7 cellular contexts compared by ENCODE assay signal in the genomic region with DNA sequence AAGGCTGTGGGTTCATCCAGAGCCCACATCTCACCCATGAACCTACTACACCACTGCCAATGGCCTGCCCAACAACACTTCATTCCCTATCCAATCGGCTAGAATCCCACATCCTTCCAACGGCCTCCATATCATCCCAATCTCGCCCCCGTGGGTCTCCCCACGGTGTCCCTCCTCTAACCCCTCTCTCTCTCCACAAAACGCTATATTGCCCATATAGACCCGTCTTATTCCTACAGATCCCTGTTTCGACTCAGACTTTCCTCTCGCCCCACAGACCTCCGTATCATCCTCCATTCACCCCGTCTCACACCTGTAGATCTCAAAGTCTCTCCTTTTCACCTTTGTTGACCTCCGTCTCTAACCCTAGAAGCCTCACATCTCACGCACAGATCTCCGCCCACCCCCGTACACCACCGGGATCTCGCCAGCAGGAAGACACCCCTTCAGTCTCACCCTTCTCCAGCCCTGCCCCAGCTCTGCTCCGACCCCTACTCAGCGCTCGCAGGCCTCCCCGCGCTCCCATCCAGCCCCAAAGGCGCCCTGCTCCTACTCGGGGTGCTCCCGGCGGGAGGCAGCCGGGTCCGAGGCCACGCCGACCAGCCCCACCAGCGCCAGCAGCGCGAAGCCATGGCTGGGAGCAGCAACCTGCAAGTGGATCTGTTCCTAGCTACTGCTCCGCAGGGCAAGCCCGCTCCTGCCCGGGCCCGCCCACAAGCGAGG. TPM values are rescaled to one million over a fixed set of nuclear protein-coding genes. Genes with fewer than 3 reads are reported as not detected.
A peak's percentile ranks its signal among the peaks of the same experiment; 100 is the strongest.
DNase-seq lines count a peak whose midpoint lies in the region; ATAC-seq and TF ChIP-seq lines count a peak whose summit lies in the region.

A gene with protein sequence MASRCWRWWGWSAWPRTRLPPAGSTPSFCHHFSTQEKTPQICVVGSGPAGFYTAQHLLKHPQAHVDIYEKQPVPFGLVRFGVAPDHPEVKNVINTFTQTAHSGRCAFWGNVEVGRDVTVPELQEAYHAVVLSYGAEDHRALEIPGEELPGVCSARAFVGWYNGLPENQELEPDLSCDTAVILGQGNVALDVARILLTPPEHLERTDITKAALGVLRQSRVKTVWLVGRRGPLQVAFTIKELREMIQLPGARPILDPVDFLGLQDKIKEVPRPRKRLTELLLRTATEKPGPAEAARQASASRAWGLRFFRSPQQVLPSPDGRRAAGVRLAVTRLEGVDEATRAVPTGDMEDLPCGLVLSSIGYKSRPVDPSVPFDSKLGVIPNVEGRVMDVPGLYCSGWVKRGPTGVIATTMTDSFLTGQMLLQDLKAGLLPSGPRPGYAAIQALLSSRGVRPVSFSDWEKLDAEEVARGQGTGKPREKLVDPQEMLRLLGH (minus strand): TSS at position 682 of the 723 bp plus-strand sequence. CDS start 50 bp downstream, at position 632.

- TF ChIP-seq POLR2A in esophagus muscularis mucosa (IDR thresholded peaks at IDR 0.05; ENCODE audit: low read depth), result no peak

- H3K4me3 ChIP-seq in SJCRH30 (peak within 1 kb of the TSS; percentile 68), esophagus muscularis mucosa (peak within 1 kb of the TSS; percentile 62 to 69 (median 66)), psoas muscle (peak within 1 kb of the TSS; percentile 83)

- TF ChIP-seq CTCF in esophagus muscularis mucosa (IDR thresholded peaks at IDR 0.05) (no peak), psoas muscle (IDR thresholded peaks at IDR 0.05) (no peak)

- H3K27me3 ChIP-seq in SJCRH30, result peaks cover 2% of the 10 kb centered on the region
- H3K27me3 ChIP-seq in esophagus muscularis mucosa, result no peaks in the 10 kb centered on the region
- no peaks in the 10 kb centered on the region for H3K27me3 ChIP-seq in psoas muscle (ENCODE audit: insufficient read depth in 3 of 3, low read length in 2 of 3)

- H3K9me3 ChIP-seq in SJCRH30 (replicated peaks) (no peaks in the 10 kb centered on the region), esophagus muscularis mucosa (no peaks in the 10 kb centered on the region), psoas muscle (no peaks in the 10 kb centered on the region)

- H3K27ac ChIP-seq in SJCRH30 (peak within 1 kb of the TSS; percentile 63), esophagus muscularis mucosa (replicated peaks in 1 of 4) (peak within 1 kb of the TSS; percentile 84 to 95 (median 90)), psoas muscle (peak within 1 kb of the TSS; percentile 94)

- H3K4me1 ChIP-seq in SJCRH30 (peaks cover 3% of the 10 kb centered on the region), esophagus muscularis mucosa (peaks cover 17 to 27% (median 18%) of the 10 kb centered on the region in 4 donors), psoas muscle (peaks cover 7% of the 10 kb centered on the region)

- ATAC-seq in GM18858 (IDR thresholded peaks at IDR 0.05; ENCODE audit: unreplicated experiment), result peak; percentile 40
- peak; percentile 16 for ATAC-seq in HG02571 (IDR thresholded peaks at IDR 0.05; ENCODE audit: unreplicated experiment)
- peak in 1 of 4 donors; percentile 8 for ATAC-seq in psoas muscle

- TF ChIP-seq EP300 in esophagus muscularis mucosa (IDR thresholded peaks at IDR 0.05), result no peak

- DNase-seq in SJCRH30 (no peak), esophagus muscularis mucosa (ENCODE audit: extremely low spot score) (peak; percentile 93), psoas muscle (no peak), GF-D8 (lab: John Stamatoyannopoulos, UW) (no peak), GM19238 (ENCODE audit: insufficient read length, low spot score) (no peak)

- WGBS in esophagus muscularis mucosa, result 15% methylated on average over 21 of the region's 38 CpGs
- WGBS in psoas muscle, 3 donors, result 6 to 9% (median 6%) methylated on average over 38 of the region's 38 CpGs

- H3K36me3 ChIP-seq in SJCRH30 (no peaks in the 10 kb centered on the region), esophagus muscularis mucosa (no peaks in the 10 kb centered on the region), psoas muscle (ENCODE audit: insufficient read depth in 1 of 2, low read depth in 1 of 2) (no peaks in the 10 kb centered on the region)

- intact Hi-C loops in esophagus muscularis mucosa (cut with DNase I), result loop anchor here (10.0 kb wide), 1 partner anchor 418 kb away; no protein-coding TSS in a partner anchor
- intact Hi-C loops in psoas muscle (cut with DNase I), result no loop called here

RNA-seq across cellular contexts. Expression of the gene that starts here (rescaled TPM):
- total RNA-seq in SJCRH30 (2014; rRNA removed; shearing (Covaris generic)), result 6.7 and 7.2 TPM in 2 replicates
- total RNA-seq in esophagus muscularis mucosa, result 10 to 100 TPM in 1 of 4 donors, 1 to 10 TPM in 3; 4.9 to 10.6 (median 7.0) TPM
- 1 to 10 TPM; 3.0 to 7.9 (median 4.2) TPM for total RNA-seq in psoas muscle
- 1 to 10 TPM; 3.4 to 4.7 (median 3.7) TPM for polyA plus RNA-seq in psoas muscle
